ENCODE assay signal across 1 cellular context in genomic region chr11:19938051-19938856, GRCh38.
A peak's percentile ranks its signal among the peaks of the same experiment; 100 is the strongest.
TF ChIP-seq lines count a peak whose summit lies in the region.

No MANE protein-coding gene starts in this region.

TF ChIP-seq in HepG2, 621 proteins besides CTCF, POLR2A, EP300 and RAD21 (continues in another document):
- TF ChIP-seq HMGXB4 (CRISPR knock-in tag; IDR thresholded peaks at IDR 0.05; ENCODE audit: borderline replicate concordance in 1 of 2, low read depth in 1 of 2), result 0 out of 4 replicates have a peak, but pooled peaks have one; percentile 32
- TF ChIP-seq CBX2 (IDR thresholded peaks at IDR 0.05; ENCODE audit: low read depth, low read length), result no peak
- no peak for TF ChIP-seq CBX2 (CRISPR knock-in tag; IDR thresholded peaks at IDR 0.05; ENCODE audit: low read depth)
- TF ChIP-seq SIX1 (CRISPR knock-in tag; IDR thresholded peaks at IDR 0.05; ENCODE audit: borderline replicate concordance), result 0 out of 2 replicates have a peak, but pooled peaks have one; percentile 6
- no peak for TF ChIP-seq ZFP91 (CRISPR knock-in tag; IDR thresholded peaks at IDR 0.05; ENCODE audit: borderline replicate concordance)
- TF ChIP-seq NRL (CRISPR knock-in tag; IDR thresholded peaks at IDR 0.05; ENCODE audit: borderline replicate concordance), result no peak
- TF ChIP-seq RFX1 (IDR thresholded peaks at IDR 0.05), result no peak
- no peak for TF ChIP-seq TOPORS (CRISPR knock-in tag; IDR thresholded peaks at IDR 0.05)
- TF ChIP-seq SMC3 (IDR thresholded peaks at IDR 0.05; ENCODE audit: low read length), result peak; percentile 58; the same call in 1 of the 2 replicates
- TF ChIP-seq STAG1 (CRISPR knock-in tag; IDR thresholded peaks at IDR 0.05), result peak; percentile 83
- TF ChIP-seq CREB1 (IDR thresholded peaks at IDR 0.05), result peak; percentile 61
- TF ChIP-seq CREB1 (CRISPR knock-in tag; IDR thresholded peaks at IDR 0.05), result no peak
- TF ChIP-seq ZNF574 (CRISPR knock-in tag; IDR thresholded peaks at IDR 0.05), result no peak
- no peak for TF ChIP-seq MATR3 (CRISPR knock-in tag; IDR thresholded peaks at IDR 0.05)
- 0 out of 2 replicates have a peak, but pooled peaks have one; percentile 33 for TF ChIP-seq SMAD3 (CRISPR knock-in tag; IDR thresholded peaks at IDR 0.05)
- TF ChIP-seq MEF2D (CRISPR knock-in tag; IDR thresholded peaks at IDR 0.05), result no peak
- no peak for TF ChIP-seq ATAD3A (CRISPR knock-in tag; IDR thresholded peaks at IDR 0.05)
- no peak for TF ChIP-seq ZNF251 (CRISPR knock-in tag; IDR thresholded peaks at IDR 0.05)
- no peak for TF ChIP-seq KMT2B (CRISPR knock-in tag; IDR thresholded peaks at IDR 0.05)
- no peak for TF ChIP-seq CEBPZ (IDR thresholded peaks at IDR 0.05; ENCODE audit: low read length)
- no peak for TF ChIP-seq ZNF816 (CRISPR knock-in tag; IDR thresholded peaks at IDR 0.05; ENCODE audit: borderline replicate concordance)
- no peak for TF ChIP-seq ZNF75D (CRISPR knock-in tag; IDR thresholded peaks at IDR 0.05; ENCODE audit: borderline replicate concordance)
- TF ChIP-seq E2F2 (CRISPR knock-in tag; IDR thresholded peaks at IDR 0.05; ENCODE audit: borderline replicate concordance), result no peak
- no peak for TF ChIP-seq ZBTB10 (CRISPR knock-in tag; IDR thresholded peaks at IDR 0.05; ENCODE audit: borderline replicate concordance)
- no peak for TF ChIP-seq ZNF768 (CRISPR knock-in tag; IDR thresholded peaks at IDR 0.05)
- TF ChIP-seq TEF (CRISPR knock-in tag; IDR thresholded peaks at IDR 0.05), result no peak
- TF ChIP-seq ZNF740 (CRISPR knock-in tag; IDR thresholded peaks at IDR 0.05), result no peak
- TF ChIP-seq IRF9 (CRISPR knock-in tag; IDR thresholded peaks at IDR 0.05; ENCODE audit: borderline replicate concordance), result no peak
- no peak for TF ChIP-seq ATM (IDR thresholded peaks at IDR 0.05; ENCODE audit: borderline replicate concordance)
- no peak for TF ChIP-seq BRF2 (CRISPR knock-in tag; IDR thresholded peaks at IDR 0.05)
- no peak for TF ChIP-seq NFIC (IDR thresholded peaks at IDR 0.05; ENCODE audit: low read length)
- TF ChIP-seq ELF3 (CRISPR knock-in tag; IDR thresholded peaks at IDR 0.05), result 0 out of 2 replicates have a peak, but pooled peaks have one; percentile 13
- TF ChIP-seq MAFK (conservative IDR thresholded peaks at IDR 0.05 in 1 of 2, IDR thresholded peaks at IDR 0.05 in 1 of 2; ENCODE audit: low read length in 2 of 2), result no peak
- TF ChIP-seq ZNF317 (CRISPR knock-in tag; IDR thresholded peaks at IDR 0.05), result no peak
- TF ChIP-seq ADNP (CRISPR knock-in tag; IDR thresholded peaks at IDR 0.05), result no peak
- 0 out of 2 replicates have a peak, but pooled peaks have one; percentile 19 for TF ChIP-seq MIER3 (CRISPR knock-in tag; IDR thresholded peaks at IDR 0.05; ENCODE audit: borderline replicate concordance)
- TF ChIP-seq ZNF121 (CRISPR knock-in tag; IDR thresholded peaks at IDR 0.05), result peak; percentile 21; the same call in 1 of the 2 replicates
- no peak for TF ChIP-seq BCL6 (CRISPR knock-in tag; IDR thresholded peaks at IDR 0.05)
- no peak for TF ChIP-seq ZNF484 (CRISPR knock-in tag; IDR thresholded peaks at IDR 0.05; ENCODE audit: borderline replicate concordance, low read depth)
- TF ChIP-seq ATF7 (IDR thresholded peaks at IDR 0.05), result peak; percentile 83
- no peak for TF ChIP-seq ATF7 (CRISPR knock-in tag; IDR thresholded peaks at IDR 0.05)
- no peak for TF ChIP-seq DRAP1 (CRISPR knock-in tag; IDR thresholded peaks at IDR 0.05)
- TF ChIP-seq POGZ (CRISPR knock-in tag; IDR thresholded peaks at IDR 0.05), result peak; percentile 23; the same call in 1 of the 2 replicates
- TF ChIP-seq ZMAT5 (CRISPR knock-in tag; IDR thresholded peaks at IDR 0.05; ENCODE audit: borderline replicate concordance, low read depth), result no peak
- no peak for TF ChIP-seq TSC22D2 (CRISPR knock-in tag; IDR thresholded peaks at IDR 0.05; ENCODE audit: borderline replicate concordance)
- no peak for TF ChIP-seq JDP2 (CRISPR knock-in tag; IDR thresholded peaks at IDR 0.05; ENCODE audit: borderline replicate concordance)
- TF ChIP-seq RORA (CRISPR knock-in tag; IDR thresholded peaks at IDR 0.05), result no peak
- 0 out of 2 replicates have a peak, but pooled peaks have one; percentile 24 for TF ChIP-seq IRF2 (CRISPR knock-in tag; IDR thresholded peaks at IDR 0.05)
- TF ChIP-seq XRCC5 (optimal IDR thresholded peaks at IDR 0.05; ENCODE audit: low read length), result peak; percentile 40
